In the genomic region with DNA sequence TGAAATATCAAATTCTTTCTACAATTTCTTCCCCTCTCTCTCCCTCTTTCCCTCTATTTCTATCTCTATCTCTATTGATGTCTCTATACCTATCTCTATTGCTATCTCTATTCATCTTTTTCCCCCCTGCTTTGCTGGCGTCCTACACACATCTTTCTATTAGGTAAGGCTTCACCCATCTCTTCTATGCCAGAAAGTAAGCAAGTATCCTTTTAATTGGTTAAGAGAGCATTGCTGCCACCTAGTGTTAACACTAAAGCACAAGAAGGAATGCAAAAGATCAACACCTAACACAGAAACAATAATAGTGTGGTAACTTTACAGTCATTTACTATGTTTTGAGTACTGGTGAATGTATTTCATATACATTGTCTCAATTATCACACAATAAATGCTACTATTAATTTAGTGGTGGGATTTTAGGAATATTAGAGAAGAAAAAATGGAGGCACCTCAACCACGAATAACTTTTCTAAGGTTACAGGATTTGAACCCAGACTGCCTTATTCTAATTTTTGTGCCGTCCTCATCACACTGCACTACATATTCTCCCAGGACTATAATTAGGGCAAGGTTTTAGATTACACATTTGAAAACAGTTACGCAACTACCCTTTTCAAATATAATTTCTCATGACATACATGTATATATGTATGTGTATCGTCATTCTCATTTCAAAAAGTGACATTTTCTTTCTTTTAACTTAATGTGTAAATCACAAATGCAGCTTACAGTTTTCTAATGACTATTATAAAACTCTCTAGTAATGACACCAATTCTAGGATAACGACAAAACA, we compare ENCODE assay signal across 10 cellular contexts. TPM values are rescaled to one million over a fixed set of nuclear protein-coding genes. Genes with fewer than 3 reads are reported as not detected.
A peak's percentile ranks its signal among the peaks of the same experiment; 100 is the strongest.
DNase-seq lines count a peak whose midpoint lies in the region; ATAC-seq lines count a peak whose summit lies in the region.
"Had no signal": no experiment of that assay in that cellular context is flagged by ENCODE, and none has a peak within 500 bp of the region (broad histone marks: within the 10 kb centered on the region; RNA-seq: fewer than 3 reads in every experiment).

No MANE protein-coding gene starts in this region.

- H3K4me3 ChIP-seq in HAP-1, result no peak overlapping the region

- POLR2A ChIA-PET in naive thymus-derived CD8-positive, alpha-beta T cell (lab: Charles Lee), result no interaction called here

- DNase-seq in activated CD4-positive, alpha-beta T cell treated with anti-CD3 and anti-CD28 coated beads, Interleukin-2, amount 10 ng/mL, durations not matched to agents 24 days and 14 days, result peak; percentile 78
- DNase-seq in activated CD4-positive, alpha-beta T cell treated with anti-CD3 and anti-CD28 coated beads, Interleukin-2, amount 50 U/mL, for 48 hours, result no peak
- peak; percentile 32 to 86 for DNase-seq in HAP-1 (ENCODE audit: low spot score in 2 of 2)
- DNase-seq in NCI-H1092 (lab: John Stamatoyannopoulos, UW), result peak; percentile 53
- peak; percentile 74 for DNase-seq in SK-N-DZ (ENCODE audit: low spot score)
- peak in 4 of 10 donors; percentile 8 to 53 (median 40) for DNase-seq in naive thymus-derived CD8-positive, alpha-beta T cell

- H3K36me3 ChIP-seq in HAP-1 (replicated peaks), result no peaks in the 10 kb centered on the region

- no peaks in the 10 kb centered on the region for H3K27me3 ChIP-seq in HAP-1 (ENCODE audit: low read depth)

- H3K27me3 Mint-ChIP-seq in activated CD4-positive, alpha-beta T cell treated with anti-CD3 and anti-CD28 coated beads, Interleukin-2, amount 10 ng/mL, durations not matched to agents 24 days and 14 days, result peaks cover 15% of the 10 kb centered on the region
- H3K27me3 Mint-ChIP-seq in naive thymus-derived CD8-positive, alpha-beta T cell, result peaks cover 6 to 22% (median 14%) of the 10 kb centered on the region in 5 donors

- no peaks in the 10 kb centered on the region for H3K9me3 Mint-ChIP-seq in activated CD4-positive, alpha-beta T cell treated with anti-CD3 and anti-CD28 coated beads, Interleukin-2, amount 10 ng/mL, durations not matched to agents 24 days and 14 days
- H3K9me3 Mint-ChIP-seq in naive thymus-derived CD8-positive, alpha-beta T cell, result no peaks in the 10 kb centered on the region
- H3K9me3 Mint-ChIP-seq: activated naive CD4-positive, alpha-beta T cell treated with anti-CD3 and anti-CD28 coated beads, Interleukin-2, amount 50 U/mL, for 72 hours; CD8-positive, alpha-beta memory T cell had no signal

- peaks cover 16% of the 10 kb centered on the region for H3K4me1 ChIP-seq in HAP-1

- H3K36me3 Mint-ChIP-seq in activated CD4-positive, alpha-beta T cell treated with anti-CD3 and anti-CD28 coated beads, Interleukin-2, amount 10 ng/mL, durations not matched to agents 24 days and 14 days (ENCODE audit: low read depth), result no peaks in the 10 kb centered on the region
- H3K36me3 Mint-ChIP-seq in naive thymus-derived CD8-positive, alpha-beta T cell, result peaks cover 0 to 5% (median 0%) of the 10 kb centered on the region in 3 donors
- H3K36me3 Mint-ChIP-seq: CD8-positive, alpha-beta memory T cell had no signal

- intact Hi-C loops in activated CD4-positive, alpha-beta T cell treated with anti-CD3 and anti-CD28 coated beads, Interleukin-2, amount 10 ng/mL, durations not matched to agents 24 days and 14 days (cut with micrococcal nuclease), result loop anchor here (1.0 kb wide), 2 partner anchors 374 to 398 kb away; no protein-coding TSS in a partner anchor

- no peaks in the 10 kb centered on the region for H3K9me3 ChIP-seq in HAP-1

- ATAC-seq in esophagus mucosa (peak; percentile 23), HG02759 (IDR thresholded peaks at IDR 0.05; ENCODE audit: unreplicated experiment) (no peak)
- ATAC-seq in naive thymus-derived CD8-positive, alpha-beta T cell, result peak; percentile 47 to 52

- H3K27ac Mint-ChIP-seq in activated CD4-positive, alpha-beta T cell treated with anti-CD3 and anti-CD28 coated beads, Interleukin-2, amount 10 ng/mL, durations not matched to agents 24 days and 14 days, result no peak overlapping the region
- no peak overlapping the region for H3K27ac Mint-ChIP-seq in naive thymus-derived CD8-positive, alpha-beta T cell
- H3K27ac Mint-ChIP-seq: activated naive CD4-positive, alpha-beta T cell treated with anti-CD3 and anti-CD28 coated beads, Interleukin-2, amount 50 U/mL, for 72 hours; CD8-positive, alpha-beta memory T cell had no signal

- H3K4me3 Mint-ChIP-seq in activated CD4-positive, alpha-beta T cell treated with anti-CD3 and anti-CD28 coated beads, Interleukin-2, amount 10 ng/mL, durations not matched to agents 24 days and 14 days, result no peak overlapping the region
- H3K4me3 Mint-ChIP-seq in naive thymus-derived CD8-positive, alpha-beta T cell, result no peak overlapping the region
- H3K4me3 Mint-ChIP-seq: CD8-positive, alpha-beta memory T cell had no signal

- peaks cover 2% of the 10 kb centered on the region for H3K4me1 Mint-ChIP-seq in activated CD4-positive, alpha-beta T cell treated with anti-CD3 and anti-CD28 coated beads, Interleukin-2, amount 10 ng/mL, durations not matched to agents 24 days and 14 days
- H3K4me1 Mint-ChIP-seq in naive thymus-derived CD8-positive, alpha-beta T cell, result peaks cover 0 to 11% (median 5%) of the 10 kb centered on the region in 4 donors

- in situ Hi-C loops in HAP-1 (cut with MboI; ENCODE audit: low sequenced_read_pairs), result loop anchor here (5.0 kb wide), 1 partner anchor 399 kb away; no protein-coding TSS in a partner anchor

RNA-seq across cellular contexts. Expression of a gene that starts 3.7 kb away (rescaled TPM):
- not detected in 2 replicates for total RNA-seq in activated CD4-positive, alpha-beta T cell treated with anti-CD3 and anti-CD28 coated beads, Interleukin-2, amount 10 ng/mL, durations not matched to agents 24 days and 14 days
- 0.19 and 1.4 TPM in 2 replicates for polyA plus RNA-seq in SK-N-DZ (2014; cell fraction: cytosol; rRNA removed)
- 0.52 TPM in 1 of 2 replicates, not detected in the other for polyA plus RNA-seq in SK-N-DZ (2014; cell fraction: nucleus; rRNA removed)
- 2.4 TPM for total RNA-seq in esophagus mucosa
- not detected for total RNA-seq in naive thymus-derived CD8-positive, alpha-beta T cell
- polyA plus RNA-seq in naive thymus-derived CD8-positive, alpha-beta T cell, result not detected
- total RNA-seq: activated naive CD4-positive, alpha-beta T cell treated with anti-CD3 and anti-CD28 coated beads, Interleukin-2, amount 50 U/mL, for 72 hours; CD8-positive, alpha-beta memory T cell had no signal
- polyA plus RNA-seq: CD8-positive, alpha-beta memory T cell had no signal

RNA-seq across cellular contexts. Expression of a gene that starts 38.9 kb away (rescaled TPM):
- total RNA-seq in activated CD4-positive, alpha-beta T cell treated with anti-CD3 and anti-CD28 coated beads, Interleukin-2, amount 10 ng/mL, durations not matched to agents 24 days and 14 days, result 44.0 and 44.3 TPM in 2 replicates
- 4.8 and 5.3 TPM in 2 replicates for polyA plus RNA-seq in SK-N-DZ (2014; cell fraction: cytosol; rRNA removed)
- polyA plus RNA-seq in SK-N-DZ (2014; cell fraction: nucleus; rRNA removed), result 6.0 and 7.0 TPM in 2 replicates
- 39.8 TPM for total RNA-seq in esophagus mucosa
- 10 to 100 TPM; 50.8 to 55.8 TPM for total RNA-seq in naive thymus-derived CD8-positive, alpha-beta T cell
- 10 to 100 TPM in 2 of 3 donors, 1 to 10 TPM in 1; 9.0 to 13.7 (median 12.9) TPM for polyA plus RNA-seq in naive thymus-derived CD8-positive, alpha-beta T cell

RNA-seq across cellular contexts. Expression of a gene that starts 46.7 kb away (rescaled TPM):
- not detected in 2 replicates for total RNA-seq in activated CD4-positive, alpha-beta T cell treated with anti-CD3 and anti-CD28 coated beads, Interleukin-2, amount 10 ng/mL, durations not matched to agents 24 days and 14 days
- polyA plus RNA-seq in SK-N-DZ (2014; cell fraction: cytosol; rRNA removed), result not detected in 2 replicates
- polyA plus RNA-seq in SK-N-DZ (2014; cell fraction: nucleus; rRNA removed), result not detected in 2 replicates
- 21.2 TPM for total RNA-seq in esophagus mucosa
- under 1 TPM in 1 of 2 experiments, not detected in 1; 0.25 TPM for total RNA-seq in naive thymus-derived CD8-positive, alpha-beta T cell
- polyA plus RNA-seq in naive thymus-derived CD8-positive, alpha-beta T cell, result not detected
- total RNA-seq: activated naive CD4-positive, alpha-beta T cell treated with anti-CD3 and anti-CD28 coated beads, Interleukin-2, amount 50 U/mL, for 72 hours; CD8-positive, alpha-beta memory T cell had no signal
- polyA plus RNA-seq: CD8-positive, alpha-beta memory T cell had no signal

Comparison
In these comparisons a context has a peak if more than half of its experiments do, and no peak if none do; other contexts are left out.
1. DNase-seq: peak in activated CD4-positive, alpha-beta T cell treated with anti-CD3 and anti-CD28 coated beads, Interleukin-2, amount 10 ng/mL, durations not matched to agents 24 days and 14 days (single experiment), HAP-1 (2 of 2), NCI-H1092 (single experiment) and SK-N-DZ (single experiment); none in activated CD4-positive, alpha-beta T cell treated with anti-CD3 and anti-CD28 coated beads, Interleukin-2, amount 50 U/mL, for 48 hours (0 of 2).
2. RNA of a gene that starts 46.7 kb away (total RNA-seq): 21.2 TPM in esophagus mucosa (single experiment); 0.25 TPM in naive thymus-derived CD8-positive, alpha-beta T cell and not detected in activated CD4-positive, alpha-beta T cell treated with anti-CD3 and anti-CD28 coated beads, Interleukin-2, amount 10 ng/mL, durations not matched to agents 24 days and 14 days; every median in the first group is over 10 times any median in the second.